In the genomic region with DNA sequence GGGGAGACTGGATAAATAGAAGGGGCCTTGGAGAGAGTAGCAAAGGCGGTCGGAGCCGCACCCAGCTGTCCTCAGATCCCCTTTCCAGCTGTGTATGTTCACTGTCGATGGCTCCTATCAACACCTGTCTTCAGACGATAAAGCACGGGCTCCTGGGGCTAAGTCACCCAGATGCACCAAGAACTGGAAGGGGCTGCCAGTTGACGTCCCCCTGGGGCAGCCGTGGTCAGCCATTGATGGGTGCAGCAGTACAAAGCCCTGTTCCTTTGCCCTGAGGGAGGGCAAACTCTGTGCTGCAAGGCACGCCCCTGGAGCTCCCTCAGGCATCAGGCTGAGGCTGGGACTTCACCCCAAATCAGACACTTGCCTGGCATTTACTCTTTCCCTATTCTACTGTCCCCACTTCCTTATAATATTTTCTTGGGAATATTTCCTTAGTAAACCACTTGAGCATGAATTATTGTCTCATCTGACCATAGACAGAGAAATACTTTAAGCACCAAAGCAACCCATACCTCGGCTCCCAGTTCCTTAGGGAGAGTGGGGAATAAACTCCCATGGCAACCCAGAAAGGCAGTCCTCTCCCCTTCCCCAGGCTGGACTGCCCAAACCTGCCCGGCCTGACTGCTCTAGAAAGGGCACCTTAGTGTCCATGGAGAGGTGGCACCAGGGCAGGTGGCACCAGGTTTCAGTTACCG, we compare ENCODE assay signal across 1 cellular context.
TF ChIP-seq lines count a peak whose summit lies in the region.

No MANE protein-coding gene starts in this region.

TF ChIP-seq in IMR-90, 13 proteins besides CTCF, POLR2A, EP300 and RAD21:
- no peak for TF ChIP-seq CHD1 (IDR thresholded peaks at IDR 0.05; ENCODE audit: low read depth, low read length)
- TF ChIP-seq, protein P1, sequence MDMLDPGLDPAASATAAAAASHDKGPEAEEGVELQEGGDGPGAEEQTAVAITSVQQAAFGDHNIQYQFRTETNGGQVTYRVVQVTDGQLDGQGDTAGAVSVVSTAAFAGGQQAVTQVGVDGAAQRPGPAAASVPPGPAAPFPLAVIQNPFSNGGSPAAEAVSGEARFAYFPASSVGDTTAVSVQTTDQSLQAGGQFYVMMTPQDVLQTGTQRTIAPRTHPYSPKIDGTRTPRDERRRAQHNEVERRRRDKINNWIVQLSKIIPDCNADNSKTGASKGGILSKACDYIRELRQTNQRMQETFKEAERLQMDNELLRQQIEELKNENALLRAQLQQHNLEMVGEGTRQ (IDR thresholded peaks at IDR 0.05; ENCODE audit: low read depth, low read length), result no peak
- TF ChIP-seq NFE2L2 (IDR thresholded peaks at IDR 0.05; ENCODE audit: low read depth, low read length), result no peak
- no peak for TF ChIP-seq RCOR1 (IDR thresholded peaks at IDR 0.05; ENCODE audit: insufficient replicate concordance, low read length)
- no peak for TF ChIP-seq FOS (IDR thresholded peaks at IDR 0.05; ENCODE audit: low read depth, low read length)
- TF ChIP-seq BHLHE40 (IDR thresholded peaks at IDR 0.05; ENCODE audit: low read depth, low read length), result no peak
